1 cellular context compared by ENCODE assay signal in the genomic region with DNA sequence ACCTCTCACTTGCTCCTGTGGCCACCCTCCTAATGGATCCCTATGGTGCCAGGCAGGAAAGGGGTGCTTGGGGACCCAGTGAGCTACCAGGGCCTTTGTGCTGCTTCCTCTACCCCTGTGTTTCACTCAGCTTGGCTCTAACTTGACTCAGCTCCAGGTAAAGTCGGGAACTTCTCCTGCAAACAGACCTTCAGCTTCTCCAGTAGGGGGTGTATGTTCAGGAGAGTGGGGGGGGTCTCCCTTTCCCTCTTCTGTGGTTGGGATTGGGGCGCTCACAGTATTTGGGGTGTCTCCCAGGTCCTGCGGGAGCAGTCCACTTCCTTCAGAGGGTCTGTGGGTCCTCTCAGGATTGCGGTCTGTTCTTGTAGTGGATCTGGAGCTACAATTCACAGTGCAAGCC.
TF ChIP-seq lines count a peak whose summit lies in the region.

No MANE protein-coding gene starts in this region.

TF ChIP-seq in GM23338, 12 proteins besides CTCF, POLR2A, EP300 and RAD21 (continued from another document):
- TF ChIP-seq, protein P1, sequence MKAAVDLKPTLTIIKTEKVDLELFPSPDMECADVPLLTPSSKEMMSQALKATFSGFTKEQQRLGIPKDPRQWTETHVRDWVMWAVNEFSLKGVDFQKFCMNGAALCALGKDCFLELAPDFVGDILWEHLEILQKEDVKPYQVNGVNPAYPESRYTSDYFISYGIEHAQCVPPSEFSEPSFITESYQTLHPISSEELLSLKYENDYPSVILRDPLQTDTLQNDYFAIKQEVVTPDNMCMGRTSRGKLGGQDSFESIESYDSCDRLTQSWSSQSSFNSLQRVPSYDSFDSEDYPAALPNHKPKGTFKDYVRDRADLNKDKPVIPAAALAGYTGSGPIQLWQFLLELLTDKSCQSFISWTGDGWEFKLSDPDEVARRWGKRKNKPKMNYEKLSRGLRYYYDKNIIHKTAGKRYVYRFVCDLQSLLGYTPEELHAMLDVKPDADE (IDR thresholded peaks at IDR 0.05): no peak
